In genomic region chr3:60970850-60971249, GRCh38 we compare ENCODE assay signal across 34 cellular contexts.
"Had no signal": no experiment of that assay in that cellular context is flagged by ENCODE, and none has a peak within 500 bp of the region (broad histone marks: within the 10 kb centered on the region; RNA-seq: fewer than 3 reads in every experiment).

No MANE protein-coding gene starts in this region.

- H3K9ac ChIP-seq: KMS-11 had no signal

- H3K27ac ChIP-seq: KMS-11 had no signal

- H3K4me2 ChIP-seq: KMS-11 had no signal

- H3K4me3 ChIP-seq: MG63 had no signal

- H3K36me3 ChIP-seq: MG63 had no signal

- DNase-seq: Karpas-422, Kasumi-1, MG63, MM.1S, MV-4-11, NCI-H1048, NCI-H1092, NCI-H1092 treated with DMSO at 0.1 percent for 48 hours, NCI-H1105, NCI-H1105 treated with DMSO at 0.1 percent for 48 hours, NCI-H1417, NCI-H1417 treated with DMSO at 0.1 percent for 48 hours, NCI-H1436, NCI-H1436 treated with DMSO at 0.1 percent for 48 hours, NCI-H146, NCI-H1694, NCI-H1694 treated with DMSO at 0.1 percent for 48 hours, NCI-H187, NCI-H187 treated with DMSO at 0.1 percent for 48 hours, NCI-H1930, NCI-H2029, NCI-H2029 treated with DMSO at 0.1 percent for 48 hours, NCI-H2081, NCI-H2081 treated with DMSO at 0.1 percent for 48 hours, NCI-H2107, NCI-H2171, NCI-H2171 treated with DMSO at 0.1 percent for 48 hours, NCI-H2227 treated with DMSO at 0.1 percent for 48 hours, NCI-H226, NCI-H345, NCI-H446, NCI-H446 treated with DMSO at 0.1 percent for 48 hours, NCI-H510A had no signal

- H3K27me3 ChIP-seq: MG63 had no signal
